ENCODE assay signal across 8 cellular contexts in genomic region chr11:57426439-57426753, GRCh38. TPM values are rescaled to one million over a fixed set of nuclear protein-coding genes. Genes with fewer than 3 reads are reported as not detected.
DNase-seq lines count a peak whose midpoint lies in the region; ATAC-seq, FAIRE-seq and TF ChIP-seq lines count a peak whose summit lies in the region.

No MANE protein-coding gene starts in this region.

- H3K9ac ChIP-seq in astrocyte (ENCODE audit: low read length) = peak overlapping the region; percentile 69

- no peaks in the 10 kb centered on the region for H3K27me3 ChIP-seq in BJ (ENCODE audit: control insufficient read depth, insufficient read depth, low read length)
- peaks cover 4% of the 10 kb centered on the region for H3K27me3 ChIP-seq in astrocyte (ENCODE audit: insufficient read depth, low read length)
- H3K27me3 ChIP-seq in uterus = no peaks in the 10 kb centered on the region

- intact Hi-C loops in uterus (cut with DNase I; ENCODE audit: low total_unique reads) = no loop called here

- peak overlapping the region; percentile 87 for H3K4me2 ChIP-seq in astrocyte (ENCODE audit: low read length)

- peaks cover 22% of the 10 kb centered on the region for H3K4me1 Mint-ChIP-seq in astrocyte (ENCODE audit: low read depth, unreplicated experiment)
- peaks cover 27% of the 10 kb centered on the region for H3K4me1 Mint-ChIP-seq in memory B cell

- no peak for ATAC-seq in memory B cell (ENCODE audit: low read depth)
- no peak for ATAC-seq in GM21367 (IDR thresholded peaks at IDR 0.05; ENCODE audit: unreplicated experiment)

- H3K36me3 Mint-ChIP-seq in astrocyte (ENCODE audit: low read depth, unreplicated experiment) (peaks cover 2% of the 10 kb centered on the region), memory B cell (peaks cover 9% of the 10 kb centered on the region)

- H3K4me3 ChIP-seq in BJ (ENCODE audit: low read depth, low read length) (peak overlapping the region; percentile 27; the same call in 1 of the 2 replicates), astrocyte (ENCODE audit: insufficient read depth, low read depth, low read length) (peak overlapping the region; percentile 51), uterus (peak overlapping the region; percentile 40 to 48)
- H3K4me3 ChIP-seq in Jurkat, Clone E6-1 (ENCODE audit: low read length) = peak overlapping the region; percentile 74

- H3K4me1 ChIP-seq in astrocyte (ENCODE audit: insufficient read depth, low read length) = peaks cover 40% of the 10 kb centered on the region
- H3K4me1 ChIP-seq in uterus = peaks cover 0 to 25% of the 10 kb centered on the region in 2 donors

- H2AFZ ChIP-seq in astrocyte (ENCODE audit: low read depth, low read length) = peak overlapping the region; percentile 46

- H3K36me3 ChIP-seq in BJ (ENCODE audit: control insufficient read depth, insufficient read depth, low read length) (no peaks in the 10 kb centered on the region; the same call in 1 of the 2 replicates), astrocyte (ENCODE audit: insufficient read depth, low read length) (no peaks in the 10 kb centered on the region), uterus (no peaks in the 10 kb centered on the region)

- POLR2A ChIA-PET in BJ (lab: Charles Lee) = no interaction called here

- TF ChIP-seq POLR2A in uterus (IDR thresholded peaks at IDR 0.05) = no peak

- H3K9me3 Mint-ChIP-seq in astrocyte (ENCODE audit: unreplicated experiment) (no peaks in the 10 kb centered on the region), memory B cell (no peaks in the 10 kb centered on the region)

- H3K4me3 Mint-ChIP-seq in astrocyte (ENCODE audit: unreplicated experiment) (peak overlapping the region; percentile 80), memory B cell (peak overlapping the region; percentile 99)

- H3K27ac Mint-ChIP-seq in astrocyte (ENCODE audit: unreplicated experiment) (peak overlapping the region; percentile 53), memory B cell (peak overlapping the region; percentile 97)

- no peaks in the 10 kb centered on the region for H4K20me1 ChIP-seq in astrocyte (ENCODE audit: insufficient read depth, low read length)

- DNase-seq in BJ (ENCODE audit: low read depth) = no peak
- no peak for DNase-seq in Jurkat, Clone E6-1 (ENCODE audit: low read depth, low spot score)
- no peak for DNase-seq in astrocyte (ENCODE audit: low read depth)
- peak in 1 of 2 donors; percentile 7 for DNase-seq in memory B cell (ENCODE audit: low spot score in 2 of 2)
- no peak for DNase-seq in uterus
- no peak for DNase-seq in CD1c-positive myeloid dendritic cell (ENCODE audit: extremely low spot score)
- no peak for DNase-seq in SIG-M5 treated with dmso at 0.1 percent for 504 hours (lab: John Stamatoyannopoulos, UW; ENCODE audit: unreplicated experiment)

- no peak for FAIRE-seq in astrocyte (lab: Jason Lieb, UNC)

- H3K27ac ChIP-seq in astrocyte (ENCODE audit: low read depth, low read length) (peak overlapping the region; percentile 43), uterus (peak overlapping the region; percentile 94 to 98)

- CTCF ChIA-PET in BJ (lab: Yijun Ruan, JAX) = interaction anchor here (1.0 kb wide), 1 partner anchor 214 kb away, joined by 3 read pairs; no protein-coding TSS in a partner anchor

- peaks cover 4% of the 10 kb centered on the region for H3K79me2 ChIP-seq in astrocyte (ENCODE audit: insufficient read depth, low read length)

- no peaks in the 10 kb centered on the region for H3K9me3 ChIP-seq in astrocyte (ENCODE audit: insufficient read depth, low read depth, low read length)
- H3K9me3 ChIP-seq in uterus = no peaks in the 10 kb centered on the region

- TF ChIP-seq CTCF in BJ (IDR thresholded peaks at IDR 0.05; ENCODE audit: insufficient read depth, low read depth, low read length) (no peak), astrocyte (IDR thresholded peaks at IDR 0.05; ENCODE audit: insufficient read depth, low read depth, low read length) (no peak), uterus (IDR thresholded peaks at IDR 0.05) (no peak)

- peaks cover 14% of the 10 kb centered on the region for H3K27me3 Mint-ChIP-seq in astrocyte (ENCODE audit: low read depth, unreplicated experiment)
- H3K27me3 Mint-ChIP-seq in memory B cell = no peaks in the 10 kb centered on the region

RNA-seq across cellular contexts. Expression of gene SLC43A3, which starts 0.5 kb away (rescaled TPM):
- 16.7 and 26.7 TPM in 2 replicates for polyA plus RNA-seq in BJ (2011; rRNA removed)
- 11.7 and 22.9 TPM in 2 replicates for polyA minus RNA-seq in BJ (2011; rRNA and poly(A)+ RNA removed)
- polyA plus RNA-seq in Jurkat, Clone E6-1 (2012; ENCODE audit: insufficient read depth, insufficient read length) = 91.5 TPM
- total RNA-seq in astrocyte (13.3 and 16.4 TPM in 2 replicates), uterus (100 to 1,000 TPM in 2 of 4 donors, 10 to 100 TPM in 2; 44.1 to 333 (median 102) TPM)

RNA-seq across cellular contexts. Expression of gene RTN4RL2, which starts 33.9 kb away (rescaled TPM):
- polyA plus RNA-seq in BJ (2011; rRNA removed) = 0.10 and 0.43 TPM in 2 replicates
- not detected in 2 replicates for polyA minus RNA-seq in BJ (2011; rRNA and poly(A)+ RNA removed)
- 6.1 TPM for polyA plus RNA-seq in Jurkat, Clone E6-1 (2012; ENCODE audit: insufficient read depth, insufficient read length)
- total RNA-seq in astrocyte (0.50 and 0.65 TPM in 2 replicates), uterus (1 to 10 TPM in 1 of 4 donors, not detected in 3; 1.7 TPM)

RNA-seq across cellular contexts. Expression of gene PRG2, which starts 35.9 kb away (rescaled TPM):
- polyA plus RNA-seq in BJ (2011; rRNA removed) = not detected in 2 replicates
- polyA minus RNA-seq in BJ (2011; rRNA and poly(A)+ RNA removed) = not detected in 2 replicates
- polyA plus RNA-seq in Jurkat, Clone E6-1 (2012; ENCODE audit: insufficient read depth, insufficient read length) = not detected
- total RNA-seq in astrocyte (not detected in 2 replicates), uterus (under 1 TPM in 1 of 4 donors, not detected in 3; 0.21 TPM)

RNA-seq across cellular contexts. Expression of gene PRG3, which starts 45.4 kb away (rescaled TPM):
- not detected in 2 replicates for polyA plus RNA-seq in BJ (2011; rRNA removed)
- polyA minus RNA-seq in BJ (2011; rRNA and poly(A)+ RNA removed) = not detected in 2 replicates
- not detected for polyA plus RNA-seq in Jurkat, Clone E6-1 (2012; ENCODE audit: insufficient read depth, insufficient read length)
- total RNA-seq in astrocyte (not detected in 2 replicates), uterus (not detected)
